In the genomic region with DNA sequence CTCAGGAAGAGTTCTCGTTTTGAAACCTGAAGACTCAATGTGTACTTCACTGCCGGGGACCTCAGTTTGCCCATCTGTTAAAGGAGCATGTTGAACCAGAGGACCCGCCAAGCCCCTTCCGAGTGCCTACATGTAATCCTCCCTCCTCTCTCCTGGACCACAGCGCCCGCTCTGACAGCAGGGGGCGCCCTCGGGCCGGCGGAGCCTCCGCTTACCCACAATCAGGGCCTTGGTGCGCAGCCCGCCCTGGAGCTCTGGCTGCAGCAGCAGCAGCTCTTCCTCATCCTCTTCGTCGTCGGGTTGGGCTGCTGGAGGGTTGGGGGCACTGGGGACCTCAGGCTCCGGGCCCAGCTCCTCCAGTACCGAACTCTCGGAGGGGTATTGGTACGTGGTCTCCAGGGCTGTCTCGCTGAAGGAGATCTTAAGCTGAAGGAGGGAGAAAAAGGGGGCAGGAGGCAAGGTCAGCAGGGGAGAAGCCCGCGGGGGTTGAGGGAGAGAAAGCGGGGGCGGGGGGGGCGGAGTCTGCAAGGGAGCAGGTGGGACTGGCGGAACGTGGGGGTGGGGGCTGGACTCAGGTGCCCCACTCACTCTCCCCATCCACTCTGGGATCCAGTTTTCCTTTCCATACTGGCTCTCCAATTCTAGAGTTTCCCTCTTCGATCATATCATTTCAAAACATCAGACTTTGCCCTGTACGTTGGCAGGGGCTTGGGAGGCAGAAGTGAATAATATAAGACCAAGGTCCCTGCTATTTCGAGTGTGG, we compare ENCODE assay signal across 8 cellular contexts. TPM values are rescaled to one million over a fixed set of nuclear protein-coding genes. Genes with fewer than 3 reads are reported as not detected.
DNase-seq lines count a peak whose midpoint lies in the region; ATAC-seq and TF ChIP-seq lines count a peak whose summit lies in the region.

No MANE protein-coding gene starts in this region.

- H2AFZ ChIP-seq in PC-3 (ENCODE audit: low read length): no peak overlapping the region

- H3K79me2 ChIP-seq in PC-3 (ENCODE audit: low read length): peaks cover 56% of the 10 kb centered on the region

- POLR2A ChIA-PET in PC-3 (lab: Charles Lee; ENCODE audit: unreplicated experiment): no interaction called here

- H3K4me3 Mint-ChIP-seq in naive B cell: peak overlapping the region; percentile 93 to 100 (median 98)

- H4K20me1 ChIP-seq in PC-3 (ENCODE audit: low read length): no peaks in the 10 kb centered on the region

- TF ChIP-seq CTCF in GM06990 (IDR thresholded peaks at IDR 0.05; ENCODE audit: insufficient read depth, low read length, poor library complexity, severe bottlenecking) (peak; percentile 99), PC-3 (conservative IDR thresholded peaks at IDR 0.05; ENCODE audit: low read depth, low read length) (peak; percentile 97), esophagus squamous epithelium (IDR thresholded peaks at IDR 0.05) (peak; percentile 91 to 98 (median 97))

- H3K9me3 ChIP-seq in PC-3 (ENCODE audit: low read length) (no peaks in the 10 kb centered on the region), esophagus squamous epithelium (no peaks in the 10 kb centered on the region)

- BruUV-seq in PC-3 (replicated peaks; lab: Mats Ljungman, UMichigan): no TSS peak

- ATAC-seq in PC-3: peak; percentile 16
- peak; percentile 42 to 51 for ATAC-seq in naive B cell (ENCODE audit: low read depth in 2 of 2)
- no peak for ATAC-seq in HG02884 (IDR thresholded peaks at IDR 0.05; ENCODE audit: unreplicated experiment)

- H3K9me3 Mint-ChIP-seq in naive B cell: no peaks in the 10 kb centered on the region

- no peaks in the 10 kb centered on the region for H3F3A ChIP-seq in PC-3 (ENCODE audit: low read length, unreplicated experiment)

- H3K27ac ChIP-seq in PC-3 (ENCODE audit: low read length) (no peak overlapping the region), esophagus squamous epithelium (peak overlapping the region; percentile 5 to 99 (median 74))

- H3K27ac Mint-ChIP-seq in naive B cell: peak overlapping the region in 5 of 6 donors; percentile 27 to 95 (median 83)

- peaks cover 8 to 44% of the 10 kb centered on the region in 2 donors for H3K36me3 Mint-ChIP-seq in naive B cell

- peak overlapping the region; percentile 87 for H3K4me2 ChIP-seq in PC-3 (ENCODE audit: low read length)

- no peaks in the 10 kb centered on the region for H3K9me2 ChIP-seq in PC-3 (replicated peaks; ENCODE audit: low read length)

- peaks cover 22% of the 10 kb centered on the region for H3K36me3 ChIP-seq in GM06990 (ENCODE audit: control insufficient read depth, insufficient read depth, low read length)
- H3K36me3 ChIP-seq in PC-3 (ENCODE audit: low read depth, low read length): peaks cover 23% of the 10 kb centered on the region
- peaks cover 8 to 47% (median 21%) of the 10 kb centered on the region in 3 donors for H3K36me3 ChIP-seq in esophagus squamous epithelium

- CTCF ChIA-PET in PC-3 (lab: Charles Lee): interaction anchor here (0.5 to 1.2 kb wide), 4 partner anchors 8 to 400 kb away, joined by 3 to 8 read pairs (median 6); no protein-coding TSS in a partner anchor

- H3K27me3 ChIP-seq in GM06990 (replicated peaks; ENCODE audit: control insufficient read depth, insufficient read depth, low read length): no peaks in the 10 kb centered on the region
- H3K27me3 ChIP-seq in PC-3 (ENCODE audit: low read length): no peaks in the 10 kb centered on the region
- H3K27me3 ChIP-seq in esophagus squamous epithelium: no peaks in the 10 kb centered on the region

- WGBS in esophagus squamous epithelium, 2 donors: 8 to 12% methylated on average over 10 to 13 of the region's 31 CpGs

- peak overlapping the region; percentile 51 for H3K4me3 ChIP-seq in GM06990 (replicated peaks; ENCODE audit: low read depth, low read length)
- H3K4me3 ChIP-seq in PC-3 (ENCODE audit: low read length): peak overlapping the region; percentile 26; the same call in 1 of the 2 replicates
- H3K4me3 ChIP-seq in esophagus squamous epithelium: peak overlapping the region in 2 of 4 donors; percentile 73 to 86

- peak in 1 of 4 donors; percentile 10 for TF ChIP-seq POLR2A in esophagus squamous epithelium (IDR thresholded peaks at IDR 0.05)

- H3K4me1 ChIP-seq in PC-3 (ENCODE audit: insufficient read depth, low read length) (peaks cover 43% of the 10 kb centered on the region), esophagus squamous epithelium (peaks cover 37 to 57% (median 42%) of the 10 kb centered on the region in 3 donors)

- intact Hi-C loops in PC-3 (cut with micrococcal nuclease) (no loop called here), esophagus squamous epithelium (cut with DNase I) (loop anchor here (2.0 kb wide), 1 partner anchor 42 kb away; the partner anchor contains the start of gene TUBB)

- H3K4me1 Mint-ChIP-seq in naive B cell: peaks cover 53 to 58% (median 54%) of the 10 kb centered on the region in 3 donors

- no peaks in the 10 kb centered on the region for H3K27me3 Mint-ChIP-seq in naive B cell

- DNase-seq in GM06990 (ENCODE audit: extremely low read depth, insufficient read length) (peak; percentile 91), HUDEP-2 (lab: John Stamatoyannopoulos, UW; ENCODE audit: unreplicated experiment in 76 of 76) (peak in 72 of 76 experiments; percentile 28 to 96 (median 80)), PC-3 (peak; percentile 76), esophagus squamous epithelium (lab: John Stamatoyannopoulos, UW) (no peak), naive B cell (peak; percentile 91)
- DNase-seq in activated T-cell treated with anti-CD3 and anti-CD28 coated beads, Interleukin-2, amount 50 U/mL, for 48 hours: peak; percentile 96
- DNase-seq in stimulated activated CD8-positive, alpha-beta memory T cell treated with anti-CD3 and anti-CD28 coated beads, Interleukin-7, amount 100 ng/mL, for 48 hours (ENCODE audit: extremely low read depth in 1 of 2, low read depth in 1 of 2): peak; percentile 78 to 85

- no peak overlapping the region for H3K9ac ChIP-seq in PC-3 (ENCODE audit: low read length)

RNA-seq across cellular contexts. Expression of gene DHX16, which starts 6.3 kb away (rescaled TPM):
- total RNA-seq in PC-3 (2014; rRNA removed) (50.0 and 75.6 TPM in 2 replicates), esophagus squamous epithelium (10 to 100 TPM; 11.4 to 26.6 (median 24.4) TPM)
- polyA plus RNA-seq in naive B cell (ENCODE audit: low read depth in 6 of 6): 10 to 100 TPM in 5 of 6 donors, 1 to 10 TPM in 1; 4.2 to 27.0 (median 16.1) TPM

RNA-seq across cellular contexts. Expression of gene PPP1R18, which starts 7.3 kb away (rescaled TPM):
- total RNA-seq in PC-3 (2014; rRNA removed) (49.9 and 76.0 TPM in 2 replicates), esophagus squamous epithelium (10 to 100 TPM in 3 of 4 donors, 1 to 10 TPM in 1; 9.8 to 22.2 (median 17.4) TPM)
- polyA plus RNA-seq in naive B cell (ENCODE audit: low read depth in 6 of 6): 100 to 1,000 TPM in 1 of 6 donors, 10 to 100 TPM in 5; 70.3 to 103 (median 82.6) TPM

RNA-seq across cellular contexts. Expression of gene NRM, which starts 11.6 kb away (rescaled TPM):
- total RNA-seq in PC-3 (2014; rRNA removed) (8.5 and 14.8 TPM in 2 replicates), esophagus squamous epithelium (1 to 10 TPM; 3.8 to 7.4 (median 6.7) TPM)
- polyA plus RNA-seq in naive B cell (ENCODE audit: low read depth in 6 of 6): 10 to 100 TPM; 37.3 to 72.1 (median 45.4) TPM

RNA-seq across cellular contexts. Expression of gene C6orf136, which starts 32.2 kb away (rescaled TPM):
- total RNA-seq in PC-3 (2014; rRNA removed): 10.6 and 18.7 TPM in 2 replicates
- 10 to 100 TPM in 3 of 4 donors, 1 to 10 TPM in 1; 8.3 to 17.5 (median 12.7) TPM for total RNA-seq in esophagus squamous epithelium
- polyA plus RNA-seq in naive B cell (ENCODE audit: low read depth in 6 of 6): 10 to 100 TPM in 4 of 6 donors, 1 to 10 TPM in 2; 8.1 to 15.5 (median 12.2) TPM

RNA-seq across cellular contexts. Expression of gene MDC1, which starts 37.9 kb away (rescaled TPM):
- total RNA-seq in PC-3 (2014; rRNA removed) (19.6 and 24.9 TPM in 2 replicates), esophagus squamous epithelium (1 to 10 TPM; 2.4 to 7.4 (median 7.0) TPM)
- 1 to 10 TPM; 2.0 to 8.3 (median 3.5) TPM for polyA plus RNA-seq in naive B cell (ENCODE audit: low read depth in 6 of 6)
